In the genomic region with DNA sequence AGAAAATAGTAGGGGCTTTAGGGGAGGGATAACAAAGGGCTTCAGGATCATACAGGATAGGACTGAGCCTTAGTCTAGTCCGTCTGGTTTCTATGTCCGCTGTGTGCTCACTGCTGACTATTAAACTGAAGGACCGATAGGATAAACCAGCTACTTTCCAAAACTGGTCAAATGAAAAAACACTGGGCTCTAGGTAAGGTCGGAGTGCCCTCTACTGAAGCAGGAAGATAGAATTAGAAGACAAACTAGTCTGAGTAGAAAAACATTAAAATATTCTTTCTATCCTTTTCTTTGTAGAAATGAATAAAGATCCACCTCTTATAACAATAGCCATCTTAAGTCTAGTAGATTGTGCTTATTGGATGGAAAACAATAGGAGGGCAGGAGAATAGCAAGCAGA, we compare ENCODE assay signal across 16 cellular contexts.
"Had no signal": no experiment of that assay in that cellular context is flagged by ENCODE, and none has a peak within 500 bp of the region (broad histone marks: within the 10 kb centered on the region; RNA-seq: fewer than 3 reads in every experiment).

No MANE protein-coding gene starts in this region.

- H3K27me3 ChIP-seq: ascending aorta, esophagus squamous epithelium, heart left ventricle, thyroid gland had no signal

- H3K9me3 Mint-ChIP-seq: activated naive CD4-positive, alpha-beta T cell treated with anti-CD3 and anti-CD28 coated beads, Interleukin-2, amount 10 ng/mL, durations not matched to agents 7 days and 5 days; activated T-cell treated with anti-CD3 and anti-CD28 coated beads, Interleukin-2, amount 50 U/mL, for 24 hours; naive B cell; stimulated activated effector memory CD8-positive, alpha-beta T cell treated with anti-CD3 and anti-CD28 coated beads, Interleukin-12 subunit alpha, Interleukin-12 subunit beta, amount 100 ng/mL, for 72 hours; T-cell had no signal

- ATAC-seq: activated CD4-positive, alpha-beta T cell treated with anti-CD3 and anti-CD28 coated beads for 36 hours; heart left ventricle; stimulated activated effector memory CD8-positive, alpha-beta T cell treated with anti-CD3 and anti-CD28 coated beads, Interleukin-12 subunit alpha, Interleukin-12 subunit beta, amount 100 ng/mL, for 72 hours; T-cell had no signal

- DNase-seq: activated CD4-positive, alpha-beta memory T cell treated with anti-CD3 and anti-CD28 coated beads, Interleukin-2, amount 10 ng/mL, durations not matched to agents 7 days and 5 days; activated CD4-positive, alpha-beta T cell treated with anti-CD3 and anti-CD28 coated beads for 36 hours; activated naive CD4-positive, alpha-beta T cell treated with anti-CD3 and anti-CD28 coated beads, Interleukin-2, amount 10 ng/mL, durations not matched to agents 7 days and 5 days; activated T-cell treated with anti-CD3 and anti-CD28 coated beads, Interleukin-2, amount 50 U/mL, for 24 hours; esophagus squamous epithelium; foreskin melanocyte; heart left ventricle; mammary epithelial cell; naive B cell; T-cell; T-helper 9 cell; thyroid gland; WERI-Rb-1 had no signal

- H3K4me3 ChIP-seq: ascending aorta, esophagus squamous epithelium, heart left ventricle, thyroid gland had no signal

- H3K27ac ChIP-seq: ascending aorta, esophagus squamous epithelium, heart left ventricle, parathyroid adenoma, thyroid gland, WERI-Rb-1 had no signal

- H3K79me2 ChIP-seq: parathyroid adenoma had no signal

- H3K4me1 ChIP-seq: ascending aorta, esophagus squamous epithelium, thyroid gland had no signal

- H3K27me3 Mint-ChIP-seq: activated T-cell treated with anti-CD3 and anti-CD28 coated beads, Interleukin-2, amount 50 U/mL, for 24 hours; naive B cell; T-cell had no signal

- H3K36me3 ChIP-seq: ascending aorta, esophagus squamous epithelium, heart left ventricle, thyroid gland, WERI-Rb-1 had no signal

- H3K27ac Mint-ChIP-seq: activated CD4-positive, alpha-beta memory T cell treated with anti-CD3 and anti-CD28 coated beads, Interleukin-2, amount 10 ng/mL, durations not matched to agents 7 days and 5 days; activated CD4-positive, alpha-beta T cell treated with anti-CD3 and anti-CD28 coated beads for 36 hours; activated naive CD4-positive, alpha-beta T cell treated with anti-CD3 and anti-CD28 coated beads, Interleukin-2, amount 10 ng/mL, durations not matched to agents 7 days and 5 days; activated T-cell treated with anti-CD3 and anti-CD28 coated beads, Interleukin-2, amount 50 U/mL, for 24 hours; stimulated activated effector memory CD8-positive, alpha-beta T cell treated with anti-CD3 and anti-CD28 coated beads, Interleukin-12 subunit alpha, Interleukin-12 subunit beta, amount 100 ng/mL, for 72 hours; T-cell had no signal

- H3K4me3 Mint-ChIP-seq: activated CD4-positive, alpha-beta memory T cell treated with anti-CD3 and anti-CD28 coated beads, Interleukin-2, amount 10 ng/mL, durations not matched to agents 7 days and 5 days; activated CD4-positive, alpha-beta T cell treated with anti-CD3 and anti-CD28 coated beads for 36 hours; activated naive CD4-positive, alpha-beta T cell treated with anti-CD3 and anti-CD28 coated beads, Interleukin-2, amount 10 ng/mL, durations not matched to agents 7 days and 5 days; activated T-cell treated with anti-CD3 and anti-CD28 coated beads, Interleukin-2, amount 50 U/mL, for 24 hours; naive B cell; stimulated activated effector memory CD8-positive, alpha-beta T cell treated with anti-CD3 and anti-CD28 coated beads, Interleukin-12 subunit alpha, Interleukin-12 subunit beta, amount 100 ng/mL, for 72 hours; T-cell had no signal

- H2AFZ ChIP-seq: parathyroid adenoma had no signal

- H3K9me3 ChIP-seq: ascending aorta, esophagus squamous epithelium, heart left ventricle, thyroid gland had no signal

- H3K36me3 Mint-ChIP-seq: activated naive CD4-positive, alpha-beta T cell treated with anti-CD3 and anti-CD28 coated beads, Interleukin-2, amount 10 ng/mL, durations not matched to agents 7 days and 5 days; naive B cell; stimulated activated effector memory CD8-positive, alpha-beta T cell treated with anti-CD3 and anti-CD28 coated beads, Interleukin-12 subunit alpha, Interleukin-12 subunit beta, amount 100 ng/mL, for 72 hours; T-cell had no signal
